9 cellular contexts compared by ENCODE assay signal in the genomic region with DNA sequence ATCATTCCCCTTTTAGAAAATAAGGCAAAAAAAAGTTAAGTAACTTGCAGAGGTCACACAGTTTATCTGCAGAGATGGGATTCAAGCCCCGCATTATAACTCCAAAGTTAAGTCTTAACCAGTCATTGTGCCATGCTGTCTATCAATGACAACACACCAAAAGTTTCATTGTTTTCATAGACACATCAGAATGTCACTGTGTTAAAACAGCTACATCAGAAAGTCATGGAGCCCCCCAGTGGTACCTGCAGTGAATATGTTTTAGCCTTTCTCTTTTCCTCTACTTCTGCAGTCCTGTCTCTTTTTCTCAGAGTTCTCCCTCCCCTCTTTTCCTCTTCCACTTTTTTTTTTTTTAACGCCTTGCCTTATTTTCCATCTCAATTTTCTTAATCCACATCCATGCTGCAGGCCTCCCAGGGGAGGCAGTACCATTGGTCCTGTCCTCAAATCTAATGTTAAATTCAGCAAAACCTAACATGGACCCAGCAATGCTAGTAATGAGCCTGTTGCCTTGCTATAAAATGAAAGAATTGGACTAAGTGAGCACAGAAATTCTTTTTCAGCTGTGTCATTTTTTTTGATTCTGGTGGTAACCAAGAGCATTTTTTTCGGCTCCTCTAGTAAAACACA. TPM values are rescaled to one million over a fixed set of nuclear protein-coding genes. Genes with fewer than 3 reads are reported as not detected.
A peak's percentile ranks its signal among the peaks of the same experiment; 100 is the strongest.
DNase-seq lines count a peak whose midpoint lies in the region; ATAC-seq and TF ChIP-seq lines count a peak whose summit lies in the region.
"Had no signal": no experiment of that assay in that cellular context is flagged by ENCODE, and none has a peak within 500 bp of the region (broad histone marks: within the 10 kb centered on the region; RNA-seq: fewer than 3 reads in every experiment).

No MANE protein-coding gene starts in this region.

- H3K4me3 ChIP-seq in GM06990 (replicated peaks; ENCODE audit: low read depth, low read length), result no peak overlapping the region

- peaks cover 13% of the 10 kb centered on the region for H3K27me3 Mint-ChIP-seq in brain
- peaks cover 37% of the 10 kb centered on the region for H3K27me3 Mint-ChIP-seq in activated T-helper 1 cell treated with anti-CD3 and anti-CD28 coated beads, Interleukin-12 subunit alpha, Interleukin-12 subunit beta, Interleukin-2, Interleukin-4 antibody, amounts not matched to agents 30 ng/mL and 10 ng/mL and 1 ng/mL, durations not matched to agents 14 hours and 24 hours and 36 hours (ENCODE audit: insufficient read depth)
- H3K27me3 Mint-ChIP-seq in activated CD4-positive, alpha-beta memory T cell treated with anti-CD3 and anti-CD28 coated beads for 36 hours, result peaks cover 35% of the 10 kb centered on the region
- peaks cover 47% of the 10 kb centered on the region for H3K27me3 Mint-ChIP-seq in activated T-helper 2 cell treated with anti-CD3 and anti-CD28 coated beads, Interferon-gamma antibody, Interleukin-2, Interleukin-4, amounts not matched to agents 10 μg/mL and 5 μg/mL and 100 μg/mL, durations not matched to agents 14 hours and 24 hours and 36 hours (ENCODE audit: low read depth)

- H3K27me3 ChIP-seq in GM06990 (replicated peaks; ENCODE audit: control insufficient read depth, insufficient read depth, low read length), result peaks cover 1% of the 10 kb centered on the region

- CTCF ChIA-PET in activated CD4-positive, alpha-beta memory T cell treated with anti-CD3 and anti-CD28 coated beads for 36 hours (lab: Charles Lee), result interaction anchor here (0.5 to 0.9 kb wide), 4 partner anchors 66 to 1762 kb away, joined by 3 to 6 read pairs (median 4); a partner anchor contains a TSS

- POLR2A ChIA-PET in activated CD4-positive, alpha-beta memory T cell treated with anti-CD3 and anti-CD28 coated beads for 36 hours (lab: Charles Lee), result no interaction called here

- DNase-seq in GM06990 (ENCODE audit: extremely low read depth, insufficient read length) (no peak), NCI-H524 (lab: John Stamatoyannopoulos, UW) (peak; percentile 19 to 69), midbrain (lab: John Stamatoyannopoulos, UW) (peak; percentile 30)
- DNase-seq in activated T-helper 1 cell treated with anti-CD3 and anti-CD28 coated beads, Interleukin-12 subunit alpha, Interleukin-12 subunit beta, Interleukin-2, Interleukin-4 antibody, amounts not matched to agents 30 ng/mL and 10 ng/mL and 1 ng/mL, durations not matched to agents 14 hours and 24 hours and 36 hours (ENCODE audit: low spot score), result no peak
- no peak for DNase-seq in activated CD4-positive, alpha-beta memory T cell treated with anti-CD3 and anti-CD28 coated beads for 36 hours
- DNase-seq in activated T-helper 2 cell treated with anti-CD3 and anti-CD28 coated beads, Interferon-gamma antibody, Interleukin-2, Interleukin-4, amounts not matched to agents 10 μg/mL and 5 μg/mL and 100 μg/mL, durations not matched to agents 14 hours and 24 hours and 36 hours (ENCODE audit: low spot score), result no peak

- H3K36me3 Mint-ChIP-seq in brain, result no peaks in the 10 kb centered on the region
- no peaks in the 10 kb centered on the region for H3K36me3 Mint-ChIP-seq in activated T-helper 1 cell treated with anti-CD3 and anti-CD28 coated beads, Interleukin-12 subunit alpha, Interleukin-12 subunit beta, Interleukin-2, Interleukin-4 antibody, amounts not matched to agents 30 ng/mL and 10 ng/mL and 1 ng/mL, durations not matched to agents 14 hours and 24 hours and 36 hours (ENCODE audit: low read depth)
- H3K36me3 Mint-ChIP-seq in activated CD4-positive, alpha-beta memory T cell treated with anti-CD3 and anti-CD28 coated beads for 36 hours, result no peaks in the 10 kb centered on the region
- no peaks in the 10 kb centered on the region for H3K36me3 Mint-ChIP-seq in activated T-helper 2 cell treated with anti-CD3 and anti-CD28 coated beads, Interferon-gamma antibody, Interleukin-2, Interleukin-4, amounts not matched to agents 10 μg/mL and 5 μg/mL and 100 μg/mL, durations not matched to agents 14 hours and 24 hours and 36 hours (ENCODE audit: low read depth)

- TF ChIP-seq CTCF in GM06990 (IDR thresholded peaks at IDR 0.05; ENCODE audit: insufficient read depth, low read length, poor library complexity, severe bottlenecking) (peak; percentile 65), brain (conservative IDR thresholded peaks at IDR 0.05) (peak; percentile 64 to 78)

- H3K9me3 Mint-ChIP-seq in brain, result peaks cover 0 to 3% (median 0%) of the 10 kb centered on the region in 5 experiments
- H3K9me3 Mint-ChIP-seq in activated T-helper 1 cell treated with anti-CD3 and anti-CD28 coated beads, Interleukin-12 subunit alpha, Interleukin-12 subunit beta, Interleukin-2, Interleukin-4 antibody, amounts not matched to agents 30 ng/mL and 10 ng/mL and 1 ng/mL, durations not matched to agents 14 hours and 24 hours and 36 hours, result no peaks in the 10 kb centered on the region
- no peaks in the 10 kb centered on the region for H3K9me3 Mint-ChIP-seq in activated CD4-positive, alpha-beta memory T cell treated with anti-CD3 and anti-CD28 coated beads for 36 hours
- H3K9me3 Mint-ChIP-seq in activated T-helper 2 cell treated with anti-CD3 and anti-CD28 coated beads, Interferon-gamma antibody, Interleukin-2, Interleukin-4, amounts not matched to agents 10 μg/mL and 5 μg/mL and 100 μg/mL, durations not matched to agents 14 hours and 24 hours and 36 hours, result no peaks in the 10 kb centered on the region

- intact Hi-C loops in activated T-helper 1 cell treated with anti-CD3 and anti-CD28 coated beads, Interleukin-12 subunit alpha, Interleukin-12 subunit beta, Interleukin-2, Interleukin-4 antibody, amounts not matched to agents 30 ng/mL and 10 ng/mL and 1 ng/mL, durations not matched to agents 14 hours and 24 hours and 36 hours (cut with micrococcal nuclease), result loop anchor here (5.0 kb wide), 1 partner anchor 107 kb away; a partner anchor contains a TSS
- intact Hi-C loops in activated CD4-positive, alpha-beta memory T cell treated with anti-CD3 and anti-CD28 coated beads for 36 hours (cut with micrococcal nuclease), result loop anchor here (1.0 kb wide), 1 partner anchor 279 kb away; no protein-coding TSS in a partner anchor
- intact Hi-C loops in activated T-helper 2 cell treated with anti-CD3 and anti-CD28 coated beads, Interferon-gamma antibody, Interleukin-2, Interleukin-4, amounts not matched to agents 10 μg/mL and 5 μg/mL and 100 μg/mL, durations not matched to agents 14 hours and 24 hours and 36 hours (cut with micrococcal nuclease), result loop anchor here (2.0 kb wide), 1 partner anchor 279 kb away; no protein-coding TSS in a partner anchor

- no peaks in the 10 kb centered on the region for H3K36me3 ChIP-seq in GM06990 (ENCODE audit: control insufficient read depth, insufficient read depth, low read length)

- ATAC-seq in HG02798 (IDR thresholded peaks at IDR 0.05; ENCODE audit: poor library complexity, unreplicated experiment), result peak; percentile 45

- H3K27ac Mint-ChIP-seq in brain, result peak overlapping the region in 4 of 5 experiments; percentile 17 to 74 (median 46)
- no peak overlapping the region for H3K27ac Mint-ChIP-seq in activated T-helper 1 cell treated with anti-CD3 and anti-CD28 coated beads, Interleukin-12 subunit alpha, Interleukin-12 subunit beta, Interleukin-2, Interleukin-4 antibody, amounts not matched to agents 30 ng/mL and 10 ng/mL and 1 ng/mL, durations not matched to agents 14 hours and 24 hours and 36 hours
- no peak overlapping the region for H3K27ac Mint-ChIP-seq in activated CD4-positive, alpha-beta memory T cell treated with anti-CD3 and anti-CD28 coated beads for 36 hours
- no peak overlapping the region for H3K27ac Mint-ChIP-seq in activated T-helper 2 cell treated with anti-CD3 and anti-CD28 coated beads, Interferon-gamma antibody, Interleukin-2, Interleukin-4, amounts not matched to agents 10 μg/mL and 5 μg/mL and 100 μg/mL, durations not matched to agents 14 hours and 24 hours and 36 hours

- H3K4me1 Mint-ChIP-seq in brain, result peaks cover 22% of the 10 kb centered on the region
- peaks cover 6% of the 10 kb centered on the region for H3K4me1 Mint-ChIP-seq in activated T-helper 1 cell treated with anti-CD3 and anti-CD28 coated beads, Interleukin-12 subunit alpha, Interleukin-12 subunit beta, Interleukin-2, Interleukin-4 antibody, amounts not matched to agents 30 ng/mL and 10 ng/mL and 1 ng/mL, durations not matched to agents 14 hours and 24 hours and 36 hours (ENCODE audit: low read depth)
- H3K4me1 Mint-ChIP-seq in activated CD4-positive, alpha-beta memory T cell treated with anti-CD3 and anti-CD28 coated beads for 36 hours (ENCODE audit: low read depth), result peaks cover 16% of the 10 kb centered on the region
- peaks cover 13% of the 10 kb centered on the region for H3K4me1 Mint-ChIP-seq in activated T-helper 2 cell treated with anti-CD3 and anti-CD28 coated beads, Interferon-gamma antibody, Interleukin-2, Interleukin-4, amounts not matched to agents 10 μg/mL and 5 μg/mL and 100 μg/mL, durations not matched to agents 14 hours and 24 hours and 36 hours (ENCODE audit: low read depth)

- H3K4me3 Mint-ChIP-seq in brain, result peak overlapping the region in 2 of 5 experiments; percentile 65 to 84
- no peak overlapping the region for H3K4me3 Mint-ChIP-seq in activated T-helper 1 cell treated with anti-CD3 and anti-CD28 coated beads, Interleukin-12 subunit alpha, Interleukin-12 subunit beta, Interleukin-2, Interleukin-4 antibody, amounts not matched to agents 30 ng/mL and 10 ng/mL and 1 ng/mL, durations not matched to agents 14 hours and 24 hours and 36 hours
- no peak overlapping the region for H3K4me3 Mint-ChIP-seq in activated CD4-positive, alpha-beta memory T cell treated with anti-CD3 and anti-CD28 coated beads for 36 hours
- H3K4me3 Mint-ChIP-seq in activated T-helper 2 cell treated with anti-CD3 and anti-CD28 coated beads, Interferon-gamma antibody, Interleukin-2, Interleukin-4, amounts not matched to agents 10 μg/mL and 5 μg/mL and 100 μg/mL, durations not matched to agents 14 hours and 24 hours and 36 hours (ENCODE audit: low read depth), result no peak overlapping the region

RNA-seq across cellular contexts. Expression of a gene that starts 3.8 kb away (rescaled TPM):
- polyA plus RNA-seq in brain (ENCODE audit: insufficient read depth, low read depth, low replicate concordance), result 106 TPM
- total RNA-seq in activated T-helper 1 cell treated with anti-CD3 and anti-CD28 coated beads, Interleukin-12 subunit alpha, Interleukin-12 subunit beta, Interleukin-2, Interleukin-4 antibody, amounts not matched to agents 30 ng/mL and 10 ng/mL and 1 ng/mL, durations not matched to agents 14 hours and 24 hours and 36 hours, result 0.17 and 0.21 TPM in 2 replicates
- under 1 TPM in 1 of 2 experiments, not detected in 1; 0.14 TPM for total RNA-seq in activated CD4-positive, alpha-beta memory T cell treated with anti-CD3 and anti-CD28 coated beads for 36 hours
- total RNA-seq in activated T-helper 2 cell treated with anti-CD3 and anti-CD28 coated beads, Interferon-gamma antibody, Interleukin-2, Interleukin-4, amounts not matched to agents 10 μg/mL and 5 μg/mL and 100 μg/mL, durations not matched to agents 14 hours and 24 hours and 36 hours, result 0.05 TPM in 1 of 2 replicates, not detected in the other
- total RNA-seq: T-helper 2 cell treated with Interferon-gamma antibody and Interleukin-4, amounts not matched to agents 100 ng/mL and 5 ng/mL, for 36 hours had no signal

Comparison
In these comparisons a context has a peak if more than half of its experiments do, and no peak if none do; other contexts are left out.
1. DNase-seq: peak in NCI-H524 (2 of 2) and midbrain (single experiment); none in GM06990 (single experiment), activated T-helper 1 cell treated with anti-CD3 and anti-CD28 coated beads, Interleukin-12 subunit alpha, Interleukin-12 subunit beta, Interleukin-2, Interleukin-4 antibody, amounts not matched to agents 30 ng/mL and 10 ng/mL and 1 ng/mL, durations not matched to agents 14 hours and 24 hours and 36 hours (single experiment), activated CD4-positive, alpha-beta memory T cell treated with anti-CD3 and anti-CD28 coated beads for 36 hours (single experiment) and activated T-helper 2 cell treated with anti-CD3 and anti-CD28 coated beads, Interferon-gamma antibody, Interleukin-2, Interleukin-4, amounts not matched to agents 10 μg/mL and 5 μg/mL and 100 μg/mL, durations not matched to agents 14 hours and 24 hours and 36 hours (single experiment).
2. H3K27ac Mint-ChIP-seq: peak in brain (4 of 5); none in activated T-helper 1 cell treated with anti-CD3 and anti-CD28 coated beads, Interleukin-12 subunit alpha, Interleukin-12 subunit beta, Interleukin-2, Interleukin-4 antibody, amounts not matched to agents 30 ng/mL and 10 ng/mL and 1 ng/mL, durations not matched to agents 14 hours and 24 hours and 36 hours (single experiment), activated CD4-positive, alpha-beta memory T cell treated with anti-CD3 and anti-CD28 coated beads for 36 hours (single experiment) and activated T-helper 2 cell treated with anti-CD3 and anti-CD28 coated beads, Interferon-gamma antibody, Interleukin-2, Interleukin-4, amounts not matched to agents 10 μg/mL and 5 μg/mL and 100 μg/mL, durations not matched to agents 14 hours and 24 hours and 36 hours (single experiment).